Comparison of ENCODE assay signal across 30 cellular contexts in the genomic region with DNA sequence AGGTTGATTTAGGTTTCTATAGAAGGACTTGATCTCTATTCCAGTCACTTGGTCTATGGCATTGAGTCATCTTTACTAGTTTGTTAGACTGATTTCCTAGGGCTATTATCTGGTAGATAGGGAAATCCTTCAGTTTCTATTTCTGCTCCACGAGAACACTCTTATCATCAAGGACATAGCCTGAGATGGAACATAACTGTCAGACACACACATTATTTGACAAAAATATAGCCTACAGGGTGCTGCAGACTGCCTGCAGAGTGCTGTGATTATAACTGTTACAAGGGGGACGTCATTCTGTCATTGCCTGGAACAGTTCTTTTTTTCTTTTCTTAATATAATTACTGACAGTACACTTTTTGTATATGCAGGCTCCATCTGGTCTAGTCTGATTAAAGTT.
"Had no signal": no experiment of that assay in that cellular context is flagged by ENCODE, and none has a peak within 500 bp of the region (broad histone marks: within the 10 kb centered on the region; RNA-seq: fewer than 3 reads in every experiment).

No MANE protein-coding gene starts in this region.

- ATAC-seq: activated CD4-positive, alpha-beta T cell treated with anti-CD3 and anti-CD28 coated beads for 36 hours; activated CD4-positive, CD25-positive, alpha-beta regulatory T cell treated with anti-CD3 and anti-CD28 coated beads, Interleukin-2, amount 50 U/mL, for 24 hours; activated naive CD8-positive, alpha-beta T cell treated with anti-CD3 and anti-CD28 coated beads, Interleukin-2, amount 50 U/mL, for 24 hours; PC-3; WTC11 had no signal

- H3K4me1 Mint-ChIP-seq: activated CD4-positive, alpha-beta T cell treated with anti-CD3 and anti-CD28 coated beads for 36 hours; activated CD4-positive, alpha-beta T cell treated with anti-CD3 and anti-CD28 coated beads, Interleukin-2, amount 10 ng/mL, durations not matched to agents 7 days and 5 days; activated naive CD4-positive, alpha-beta T cell treated with anti-CD3 and anti-CD28 coated beads, Interleukin-2, amount 10 ng/mL, durations not matched to agents 7 days and 5 days; activated naive CD8-positive, alpha-beta T cell treated with anti-CD3 and anti-CD28 coated beads, Interleukin-2, amount 50 U/mL, for 24 hours; brain had no signal

- H3K27me3 ChIP-seq: MG63, Peyer's patch had no signal

- H3K4me1 ChIP-seq: Peyer's patch had no signal

- H3K36me3 ChIP-seq: MG63, Peyer's patch had no signal

- H3K4me3 Mint-ChIP-seq: activated CD4-positive, alpha-beta T cell treated with anti-CD3 and anti-CD28 coated beads for 36 hours; activated CD4-positive, alpha-beta T cell treated with anti-CD3 and anti-CD28 coated beads, Interleukin-2, amount 10 ng/mL, durations not matched to agents 7 days and 5 days; activated naive CD4-positive, alpha-beta T cell treated with anti-CD3 and anti-CD28 coated beads, Interleukin-2, amount 10 ng/mL, durations not matched to agents 7 days and 5 days; activated naive CD8-positive, alpha-beta T cell; activated naive CD8-positive, alpha-beta T cell treated with anti-CD3 and anti-CD28 coated beads, Interleukin-2, amount 50 U/mL, for 24 hours; brain; T-helper 1 cell treated with Interleukin-12 subunit alpha and Interleukin-12 subunit beta and Interleukin-4 antibody, amounts not matched to agents 30 μg/mL and 1 μg/mL, for 36 hours; T-helper 2 cell treated with Interferon-gamma antibody and Interleukin-4, amounts not matched to agents 5 μg/mL and 100 μg/mL, for 36 hours; WTC11 had no signal

- H3K27ac Mint-ChIP-seq: activated CD4-positive, alpha-beta T cell treated with anti-CD3 and anti-CD28 coated beads for 36 hours; activated CD4-positive, alpha-beta T cell treated with anti-CD3 and anti-CD28 coated beads, Interleukin-2, amount 10 ng/mL, durations not matched to agents 7 days and 5 days; activated naive CD4-positive, alpha-beta T cell treated with anti-CD3 and anti-CD28 coated beads, Interleukin-2, amount 10 ng/mL, durations not matched to agents 7 days and 5 days; activated naive CD8-positive, alpha-beta T cell; activated naive CD8-positive, alpha-beta T cell treated with anti-CD3 and anti-CD28 coated beads, Interleukin-2, amount 50 U/mL, for 24 hours; brain; T-helper 1 cell treated with Interleukin-12 subunit alpha and Interleukin-12 subunit beta and Interleukin-4 antibody, amounts not matched to agents 30 μg/mL and 1 μg/mL, for 36 hours; T-helper 2 cell treated with Interferon-gamma antibody and Interleukin-4, amounts not matched to agents 5 μg/mL and 100 μg/mL, for 36 hours had no signal

- H3K4me3 ChIP-seq: MG63, Peyer's patch had no signal

- H3K27me3 Mint-ChIP-seq: activated CD4-positive, alpha-beta T cell treated with anti-CD3 and anti-CD28 coated beads for 36 hours; activated CD4-positive, alpha-beta T cell treated with anti-CD3 and anti-CD28 coated beads, Interleukin-2, amount 10 ng/mL, durations not matched to agents 7 days and 5 days; activated naive CD4-positive, alpha-beta T cell treated with anti-CD3 and anti-CD28 coated beads, Interleukin-2, amount 10 ng/mL, durations not matched to agents 7 days and 5 days; activated naive CD8-positive, alpha-beta T cell; activated naive CD8-positive, alpha-beta T cell treated with anti-CD3 and anti-CD28 coated beads, Interleukin-2, amount 50 U/mL, for 24 hours had no signal

- H3K27ac ChIP-seq: Peyer's patch had no signal

- H3K9me3 Mint-ChIP-seq: activated CD4-positive, alpha-beta T cell treated with anti-CD3 and anti-CD28 coated beads, Interleukin-2, amount 10 ng/mL, durations not matched to agents 7 days and 5 days; activated naive CD4-positive, alpha-beta T cell treated with anti-CD3 and anti-CD28 coated beads, Interleukin-2, amount 10 ng/mL, durations not matched to agents 7 days and 5 days; activated naive CD8-positive, alpha-beta T cell treated with anti-CD3 and anti-CD28 coated beads, Interleukin-2, amount 50 U/mL, for 24 hours; brain; T-helper 1 cell treated with Interleukin-12 subunit alpha and Interleukin-12 subunit beta and Interleukin-4 antibody, amounts not matched to agents 30 μg/mL and 1 μg/mL, for 36 hours; T-helper 2 cell treated with Interferon-gamma antibody and Interleukin-4, amounts not matched to agents 5 μg/mL and 100 μg/mL, for 36 hours; WTC11 had no signal

- H3K9me3 ChIP-seq: MG63, Peyer's patch had no signal

- H3K36me3 Mint-ChIP-seq: activated naive CD4-positive, alpha-beta T cell treated with anti-CD3 and anti-CD28 coated beads, Interleukin-2, amount 10 ng/mL, durations not matched to agents 7 days and 5 days; activated naive CD8-positive, alpha-beta T cell; brain; WTC11 had no signal

- DNase-seq: activated CD4-positive, alpha-beta T cell treated with anti-CD3 and anti-CD28 coated beads for 36 hours; activated CD4-positive, alpha-beta T cell treated with anti-CD3 and anti-CD28 coated beads, Interleukin-2, amount 10 ng/mL, durations not matched to agents 7 days and 5 days; activated CD4-positive, alpha-beta T cell treated with anti-CD3 and anti-CD28 coated beads, Interleukin-2, amount 50 U/mL, for 48 hours; activated CD8-positive, alpha-beta memory T cell treated with anti-CD3 and anti-CD28 coated beads, Interleukin-2, amount 50 U/mL, for 4 hours; activated effector memory CD4-positive, alpha-beta T cell treated with Interleukin-2 at 50 U/mL for 16 hours; activated naive CD4-positive, alpha-beta T cell treated with anti-CD3 and anti-CD28 coated beads, Interleukin-2, amount 10 ng/mL, durations not matched to agents 7 days and 5 days; activated naive CD8-positive, alpha-beta T cell treated with anti-CD3 and anti-CD28 coated beads, Interleukin-2, amount 50 U/mL, for 24 hours; activated T-cell treated with anti-CD3 and anti-CD28 coated beads for 4 hours; activated T-cell treated with anti-CD3 and anti-CD28 coated beads, Interleukin-2, amount 50 U/mL, for 48 hours; anterior cingulate cortex; Kasumi-1; KG1; MG63; NCI-H1048; NCI-H1105 treated with DMSO at 0.1 percent for 48 hours; NCI-H1436; NCI-H1694; NCI-H1930; NCI-H2081 treated with DMSO at 0.1 percent for 48 hours; NCI-H226; NCI-H446 treated with DMSO at 0.1 percent for 48 hours; PC-3; Peyer's patch; RPMI8226 had no signal
